Comparison of ENCODE assay signal across 18 cellular contexts in genomic region chr7:71595176-71595575, GRCh38.
DNase-seq lines count a peak whose midpoint lies in the region; TF ChIP-seq lines count a peak whose summit lies in the region.
"Had no signal": no experiment of that assay in that cellular context is flagged by ENCODE, and none has a peak within 500 bp of the region (broad histone marks: within the 10 kb centered on the region; RNA-seq: fewer than 3 reads in every experiment).

No MANE protein-coding gene starts in this region.

- no peak overlapping the region for H3K14ac ChIP-seq in trophoblast cell (ENCODE audit: low read length)

- no peak overlapping the region for H4K12ac ChIP-seq in trophoblast cell (ENCODE audit: low read depth, low read length)

- H3K36me3 ChIP-seq in tibial nerve = no peaks in the 10 kb centered on the region
- H3K36me3 ChIP-seq in trophoblast cell (ENCODE audit: control insufficient read depth in 1 of 2, insufficient read depth in 2 of 2, low read length in 2 of 2) = no peaks in the 10 kb centered on the region
- H3K36me3 ChIP-seq: BLaER1 had no signal

- no peak overlapping the region for H2AK5ac ChIP-seq in trophoblast cell (ENCODE audit: low read length)

- H3K4ac ChIP-seq in trophoblast cell (ENCODE audit: low read depth, low read length) = no peak overlapping the region

- no peak overlapping the region for H2BK120ac ChIP-seq in trophoblast cell (ENCODE audit: insufficient read depth, low read length, poor library complexity)

- TF ChIP-seq POLR2A in tibial nerve (IDR thresholded peaks at IDR 0.05) = no peak

- no peak overlapping the region for H4K8ac ChIP-seq in trophoblast cell (ENCODE audit: low read depth, low read length)

- H4K91ac ChIP-seq in trophoblast cell (ENCODE audit: low read depth, low read length) = no peak overlapping the region

- H3K79me2 ChIP-seq in trophoblast cell (ENCODE audit: control insufficient read depth, insufficient read depth, low read length, poor library complexity) = no peaks in the 10 kb centered on the region

- DNase-seq in HT1080 (ENCODE audit: low read depth) (peak; percentile 6), RPMI7951 (ENCODE audit: low read depth) (peak; percentile 46), kidney tubule cell (ENCODE audit: low spot score) (peak; percentile 52), tibial nerve (ENCODE audit: low spot score in 2 of 2) (no peak), activated gamma-delta T cell (lab: John Stamatoyannopoulos, UW) (no peak), trophoblast cell (no peak)
- no peak for DNase-seq in activated CD4-positive, alpha-beta T cell treated with anti-CD3 and anti-CD28 coated beads, Interleukin-2, amount 50 U/mL, for 48 hours
- DNase-seq: Caco-2; CD4-positive, CD25-positive, alpha-beta regulatory T cell; CD8-positive, alpha-beta T cell; DMS153; DND-41; GM23248; H7; HCEC 1CT had no signal

- no peak overlapping the region for H3K4me3 ChIP-seq in tibial nerve
- no peak overlapping the region for H3K4me3 ChIP-seq in trophoblast cell (ENCODE audit: low read depth, low read length)
- H3K4me3 ChIP-seq: BLaER1, GM23248 had no signal

- no peak overlapping the region for H3K23ac ChIP-seq in trophoblast cell (ENCODE audit: low read length)

- H3K27me3 ChIP-seq in tibial nerve = no peaks in the 10 kb centered on the region
- H3K27me3 ChIP-seq in trophoblast cell (ENCODE audit: insufficient read depth, low read length) = no peaks in the 10 kb centered on the region
- H3K27me3 ChIP-seq: BLaER1 had no signal

- no peak overlapping the region for H3K4me2 ChIP-seq in trophoblast cell (ENCODE audit: low read length)
- H3K4me2 ChIP-seq: BLaER1 had no signal

- no peaks in the 10 kb centered on the region for H3K79me1 ChIP-seq in trophoblast cell (ENCODE audit: low read length)

- no peak overlapping the region for H2BK5ac ChIP-seq in trophoblast cell (ENCODE audit: low read depth, low read length, poor library complexity)

- H3K9me3 ChIP-seq in tibial nerve = no peaks in the 10 kb centered on the region
- H3K9me3 ChIP-seq in trophoblast cell (ENCODE audit: insufficient read depth, low read depth, low read length) = no peaks in the 10 kb centered on the region
- H3K9me3 ChIP-seq: BLaER1, Caco-2 had no signal

- no peak for TF ChIP-seq EP300 in tibial nerve (IDR thresholded peaks at IDR 0.05)

- no peak for TF ChIP-seq CTCF in tibial nerve (IDR thresholded peaks at IDR 0.05)

- H3K18ac ChIP-seq in trophoblast cell (ENCODE audit: low read length) = no peak overlapping the region

- H3K27ac ChIP-seq in tibial nerve = peak overlapping the region in 3 of 4 donors; percentile 14 to 52 (median 48)
- no peak overlapping the region for H3K27ac ChIP-seq in trophoblast cell (ENCODE audit: low read depth, low read length)
- H3K27ac ChIP-seq: 22Rv1, BLaER1, C4-2B, GM23248 had no signal

- WGBS in tibial nerve, 2 donors = 86 to 93% methylated on average over 3 of the region's 3 CpGs
- no CpG with 5 or more reads among the region's 3 CpGs for WGBS in trophoblast cell (ENCODE audit: extremely low coverage, insufficient coverage, insufficient read length)

- no peak overlapping the region for H2BK12ac ChIP-seq in trophoblast cell (ENCODE audit: low read length)

- no peak overlapping the region for H3K9ac ChIP-seq in trophoblast cell (ENCODE audit: low read length)
- H3K9ac ChIP-seq: BLaER1, GM23248 had no signal

- no peak overlapping the region for H2AFZ ChIP-seq in trophoblast cell (ENCODE audit: insufficient read depth, low read length, poor library complexity)
- H2AFZ ChIP-seq: GM23248 had no signal

- H3K4me1 ChIP-seq in tibial nerve (no peaks in the 10 kb centered on the region), trophoblast cell (ENCODE audit: control insufficient read depth in 1 of 2, insufficient read depth in 2 of 2, low read length in 2 of 2) (no peaks in the 10 kb centered on the region)
- H3K4me1 ChIP-seq: BLaER1, Caco-2 had no signal

Comparison
In these comparisons a context has a peak if more than half of its experiments do, and no peak if none do; other contexts are left out.
1. DNase-seq: peak in HT1080 (single experiment), RPMI7951 (single experiment) and kidney tubule cell (single experiment); none in tibial nerve (0 of 2), activated gamma-delta T cell (single experiment), trophoblast cell (0 of 2) and activated CD4-positive, alpha-beta T cell treated with anti-CD3 and anti-CD28 coated beads, Interleukin-2, amount 50 U/mL, for 48 hours (0 of 2).